40 cellular contexts compared by ENCODE assay signal in genomic region chr4:53775381-53775780, GRCh38.
"Had no signal": no experiment of that assay in that cellular context is flagged by ENCODE, and none has a peak within 500 bp of the region (broad histone marks: within the 10 kb centered on the region; RNA-seq: fewer than 3 reads in every experiment).

No MANE protein-coding gene starts in this region.

- DNase-seq: activated B cell treated with CpG ODN at 0.5 μM for 24 hours; activated CD4-positive, alpha-beta memory T cell treated with anti-CD3 and anti-CD28 coated beads for 36 hours; activated CD4-positive, alpha-beta T cell treated with anti-CD3 and anti-CD28 coated beads for 4 hours; activated CD4-positive, alpha-beta T cell treated with anti-CD3 and anti-CD28 coated beads, Interleukin-2, amount 50 U/mL, for 1 hour; activated CD4-positive, CD25-positive, alpha-beta regulatory T cell treated with anti-CD3 and anti-CD28 coated beads, Interleukin-2, amount 50 U/mL, for 72 hours; activated CD8-positive, alpha-beta memory T cell treated with anti-CD3 and anti-CD28 coated beads for 24 hours; activated CD8-positive, alpha-beta memory T cell treated with anti-CD3 and anti-CD28 coated beads, Interleukin-2, amount 10 ng/mL, durations not matched to agents 7 days and 5 days; activated CD8-positive, alpha-beta memory T cell treated with anti-CD3 and anti-CD28 coated beads, Interleukin-2, amount 50 U/mL, for 48 hours; activated effector memory CD4-positive, alpha-beta T cell treated with Interleukin-2 at 50 U/mL for 16 hours; activated naive CD4-positive, alpha-beta T cell; activated naive CD4-positive, alpha-beta T cell treated with anti-CD3 and anti-CD28 coated beads, Interleukin-2, amount 50 U/mL, for 16 hours; activated naive CD8-positive, alpha-beta T cell treated with anti-CD3 and anti-CD28 coated beads, Interleukin-2, amount 10 ng/mL, durations not matched to agents 7 days and 5 days; activated T-cell treated with anti-CD3 and anti-CD28 coated beads, Interleukin-2, amount 50 U/mL, for 48 hours; body of pancreas; caudate nucleus; cerebellar nuclear complex; Karpas-422; KBM-7; MG63; NCI-H1048; NCI-H1105 treated with DMSO at 0.1 percent for 48 hours; NCI-H1436 treated with DMSO at 0.1 percent for 48 hours; NCI-H1694 treated with DMSO at 0.1 percent for 48 hours; NCI-H2029; NCI-H510A; NCI-H526; NCI-H748 treated with DMSO at 0.1 percent for 48 hours; NK-92 treated with Interleukin-12 subunit alpha and Interleukin-12 subunit beta, amount 100 ng/mL, for 24 hours; PC-3; Peyer's patch; SIG-M5; T-cell; T-helper 2 cell; T-helper 9 cell had no signal

- H3K36me3 ChIP-seq: breast epithelium, MG63, Peyer's patch had no signal

- H3K36me3 Mint-ChIP-seq: activated CD4-positive, alpha-beta memory T cell treated with anti-CD3 and anti-CD28 coated beads for 36 hours; activated CD8-positive, alpha-beta memory T cell treated with anti-CD3 and anti-CD28 coated beads, Interleukin-2, amount 10 ng/mL, durations not matched to agents 7 days and 5 days; activated naive CD8-positive, alpha-beta T cell treated with anti-CD3 and anti-CD28 coated beads, Interleukin-2, amount 10 ng/mL, durations not matched to agents 7 days and 5 days; T-cell had no signal

- H3K27ac ChIP-seq: body of pancreas, breast epithelium, Peyer's patch, RWPE1, VCaP had no signal

- H3K9me3 ChIP-seq: body of pancreas, breast epithelium, MG63, Peyer's patch had no signal

- H3K27me3 ChIP-seq: body of pancreas, breast epithelium, MG63, Peyer's patch had no signal

- H3K9me3 Mint-ChIP-seq: activated B cell treated with CpG ODN at 0.5 μM for 24 hours; activated CD4-positive, alpha-beta memory T cell treated with anti-CD3 and anti-CD28 coated beads for 36 hours; activated naive CD8-positive, alpha-beta T cell treated with anti-CD3 and anti-CD28 coated beads, Interleukin-2, amount 10 ng/mL, durations not matched to agents 7 days and 5 days; IgD-negative memory B cell; T-cell had no signal

- ATAC-seq: activated CD8-positive, alpha-beta memory T cell treated with anti-CD3 and anti-CD28 coated beads, Interleukin-2, amount 10 ng/mL, durations not matched to agents 7 days and 5 days; body of pancreas; PC-3; Right ventricle myocardium inferior; SK-N-SH treated with all-trans-retinoic acid at 6 μM for 48 hours; T-cell had no signal

- H3K4me1 ChIP-seq: body of pancreas, breast epithelium, Peyer's patch had no signal

- H3K27ac Mint-ChIP-seq: activated B cell treated with CpG ODN at 0.5 μM for 24 hours; activated CD4-positive, alpha-beta memory T cell treated with anti-CD3 and anti-CD28 coated beads for 36 hours; activated CD8-positive, alpha-beta memory T cell treated with anti-CD3 and anti-CD28 coated beads, Interleukin-2, amount 10 ng/mL, durations not matched to agents 7 days and 5 days; activated naive CD8-positive, alpha-beta T cell treated with anti-CD3 and anti-CD28 coated beads, Interleukin-2, amount 10 ng/mL, durations not matched to agents 7 days and 5 days; IgD-negative memory B cell; T-cell had no signal

- H3K4me3 ChIP-seq: body of pancreas, breast epithelium, MG63, Peyer's patch had no signal
